1 cellular context compared by ENCODE assay signal in the genomic region with DNA sequence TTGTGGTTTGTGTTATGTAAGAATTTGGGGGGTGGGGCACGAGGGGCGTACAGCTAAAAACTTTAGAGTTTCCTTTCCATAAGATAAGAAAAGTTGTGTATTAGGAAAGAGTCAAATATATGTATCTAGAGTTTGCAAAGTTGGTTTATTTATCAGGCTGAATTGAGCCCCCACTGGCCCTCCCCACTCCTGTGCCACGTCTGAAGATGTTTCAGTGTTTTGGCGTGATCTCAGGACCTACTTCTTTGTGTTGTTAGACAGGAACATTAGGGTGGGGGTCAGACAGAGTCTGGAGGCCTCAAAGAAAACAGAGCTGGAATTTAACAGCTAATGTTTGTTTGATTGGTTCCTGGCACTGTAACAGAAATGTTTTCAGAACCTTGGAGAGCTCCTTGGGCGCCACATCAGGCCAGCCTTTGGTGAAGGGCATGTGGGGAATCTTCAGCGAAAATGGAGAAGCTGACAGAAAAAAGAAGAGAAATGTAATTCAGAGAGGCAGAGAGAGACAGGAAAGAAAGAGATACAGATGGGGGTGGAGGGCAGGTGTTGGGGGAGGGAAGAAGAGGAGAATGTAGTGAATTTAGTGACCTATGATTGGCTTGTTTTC.
TF ChIP-seq lines count a peak whose summit lies in the region.

No MANE protein-coding gene starts in this region.

TF ChIP-seq in GM12878, 131 proteins besides CTCF, POLR2A, EP300 and RAD21 (continued from another document):
- no peak for TF ChIP-seq PRDM15 (CRISPR knock-in tag; IDR thresholded peaks at IDR 0.05)
- TF ChIP-seq CREB1 (IDR thresholded peaks at IDR 0.05; ENCODE audit: low read depth): no peak
TF ChIP-seq in GM12878: peak in this region for 1.
